Comparison of ENCODE assay signal across 22 cellular contexts in genomic region chr10:92305133-92306072, GRCh38.
"Had no signal": no experiment of that assay in that cellular context is flagged by ENCODE, and none has a peak within 500 bp of the region (broad histone marks: within the 10 kb centered on the region; RNA-seq: fewer than 3 reads in every experiment).

No MANE protein-coding gene starts in this region.

- H3K9me3 ChIP-seq: body of pancreas, colonic mucosa, lower lobe of right lung, ovary, sigmoid colon, spleen, thyroid gland, uterus had no signal

- H3K4me3 Mint-ChIP-seq: activated CD8-positive, alpha-beta T cell treated with anti-CD3 and anti-CD28 coated beads for 36 hours; activated naive CD8-positive, alpha-beta T cell treated with anti-CD3 and anti-CD28 coated beads for 36 hours had no signal

- H3K27me3 Mint-ChIP-seq: activated CD8-positive, alpha-beta T cell treated with anti-CD3 and anti-CD28 coated beads for 36 hours; activated naive CD8-positive, alpha-beta T cell treated with anti-CD3 and anti-CD28 coated beads for 36 hours had no signal

- H3K27ac ChIP-seq: body of pancreas, colonic mucosa, lower lobe of right lung, ovary, sigmoid colon, spleen, thyroid gland, uterus, VCaP had no signal

- DNase-seq: activated CD8-positive, alpha-beta T cell treated with anti-CD3 and anti-CD28 coated beads for 36 hours; activated gamma-delta T cell treated with Interleukin-2 at 50 U/mL for 16 hours; activated naive CD8-positive, alpha-beta T cell treated with anti-CD3 and anti-CD28 coated beads for 36 hours; activated T-cell treated with anti-CD3 and anti-CD28 coated beads, Interleukin-2, amount 50 U/mL, for 48 hours; amygdala; body of pancreas; caudate nucleus; colonic mucosa; effector CD4-positive, alpha-beta T cell; foreskin fibroblast; hippocampal formation; left colon; lower lobe of right lung; midbrain; ovary; sigmoid colon; spleen; stimulated activated CD4-positive, alpha-beta T cell treated with anti-CD3 and anti-CD28 coated beads, Interleukin-1b, Interleukin-23, amount 100 ng/mL, for 48 hours; thyroid gland; uterus had no signal

- H3K4me3 ChIP-seq: body of pancreas, colonic mucosa, lower lobe of right lung, ovary, sigmoid colon, spleen, thyroid gland, uterus had no signal

- H3K36me3 ChIP-seq: colonic mucosa, ovary, sigmoid colon, thyroid gland, uterus had no signal

- H3K9me3 Mint-ChIP-seq: activated CD8-positive, alpha-beta T cell treated with anti-CD3 and anti-CD28 coated beads for 36 hours; activated naive CD8-positive, alpha-beta T cell treated with anti-CD3 and anti-CD28 coated beads for 36 hours had no signal

- H3K4me1 ChIP-seq: body of pancreas, colonic mucosa, lower lobe of right lung, uterus had no signal

- FAIRE-seq: endothelial cell of umbilical vein had no signal

- H3K27me3 ChIP-seq: body of pancreas, colonic mucosa, ovary, sigmoid colon, spleen, thyroid gland, uterus had no signal

- H3K27ac Mint-ChIP-seq: activated CD8-positive, alpha-beta T cell treated with anti-CD3 and anti-CD28 coated beads for 36 hours; activated naive CD8-positive, alpha-beta T cell treated with anti-CD3 and anti-CD28 coated beads for 36 hours had no signal
